In genomic region chr2:226174390-226174789, GRCh38 we compare ENCODE assay signal across 3 cellular contexts.
TF ChIP-seq lines count a peak whose summit lies in the region.

No MANE protein-coding gene starts in this region.

TF ChIP-seq in A549, 52 proteins besides CTCF, POLR2A, EP300 and RAD21:
- TF ChIP-seq HOXB13 (CRISPR knock-in tag; IDR thresholded peaks at IDR 0.05; ENCODE audit: low read depth) (no peak), NFE2L2 (conservative IDR thresholded peaks at IDR 0.05; ENCODE audit: low read length) (peak; percentile 81), BHLHE40 (IDR thresholded peaks at IDR 0.05; ENCODE audit: low read depth, low read length) (no peak), JUN (IDR thresholded peaks at IDR 0.05) (no peak), ZSCAN20 (CRISPR knock-in tag; IDR thresholded peaks at IDR 0.05) (no peak), KDM1A (IDR thresholded peaks at IDR 0.05; ENCODE audit: low read depth) (no peak), CBX2 (IDR thresholded peaks at IDR 0.05; ENCODE audit: borderline replicate concordance, low read depth) (no peak), FOSL2 (IDR thresholded peaks at IDR 0.05) (no peak), FOSL2 (CRISPR knock-in tag; IDR thresholded peaks at IDR 0.05) (no peak), NR3C1 (IDR thresholded peaks at IDR 0.05) (no peak), CHD2 (IDR thresholded peaks at IDR 0.05; ENCODE audit: low read length, partially characterized antibody) (no peak), MAX (IDR thresholded peaks at IDR 0.05) (no peak), MAFK (IDR thresholded peaks at IDR 0.05; ENCODE audit: partially characterized antibody) (peak; percentile 93), RFX5 (IDR thresholded peaks at IDR 0.05) (no peak)

TF ChIP-seq in HCT116, 20 proteins besides CTCF, POLR2A, EP300 and RAD21:
- no peak for TF ChIP-seq REST (IDR thresholded peaks at IDR 0.05; ENCODE audit: low read depth)
- no peak for TF ChIP-seq ZFX (IDR thresholded peaks at IDR 0.05)
- no peak for TF ChIP-seq MAX (IDR thresholded peaks at IDR 0.05)
- no peak for TF ChIP-seq ATF3 (IDR thresholded peaks at IDR 0.05)
- TF ChIP-seq POLR2AphosphoS5 (IDR thresholded peaks at IDR 0.05; ENCODE audit: low read depth, low read length) = no peak
- no peak for TF ChIP-seq ZBTB33 (IDR thresholded peaks at IDR 0.05; ENCODE audit: extremely low read depth, insufficient replicate concordance, low read length)
- TF ChIP-seq EZH2 (IDR thresholded peaks at IDR 0.05) = no peak
- no peak for TF ChIP-seq EZH2phosphoT487 (IDR thresholded peaks at IDR 0.05; ENCODE audit: borderline replicate concordance)
- TF ChIP-seq JUND (IDR thresholded peaks at IDR 0.05) = no peak
- no peak for TF ChIP-seq CEBPB (IDR thresholded peaks at IDR 0.05; ENCODE audit: low read depth)
- TF ChIP-seq ZNF274 (IDR thresholded peaks at IDR 0.05; ENCODE audit: low read depth, low read length) = no peak
- TF ChIP-seq CBX3 (IDR thresholded peaks at IDR 0.05; ENCODE audit: low read depth) = no peak
- TF ChIP-seq SIN3A (IDR thresholded peaks at IDR 0.05; ENCODE audit: low read depth) = no peak

TF ChIP-seq in K562, 482 proteins besides CTCF, POLR2A, EP300 and RAD21:
- TF ChIP-seq ESRRA (IDR thresholded peaks at IDR 0.05; ENCODE audit: borderline replicate concordance, low read depth) (no peak), ZSCAN29 (IDR thresholded peaks at IDR 0.05) (no peak), MAFK (IDR thresholded peaks at IDR 0.05; ENCODE audit: low read length) (peak; percentile 59), U2AF2 (optimal IDR thresholded peaks at IDR 0.05; ENCODE audit: low read depth, low read length) (no peak), MAFF (IDR thresholded peaks at IDR 0.05; ENCODE audit: low read length) (peak; percentile 71), C11orf30 (IDR thresholded peaks at IDR 0.05; ENCODE audit: low read depth) (peak; percentile 16; the same call in 1 of the 2 replicates), BDP1 (IDR thresholded peaks at IDR 0.05; ENCODE audit: insufficient read depth, insufficient read length) (no peak), MAFG (tag; conservative IDR thresholded peaks at IDR 0.05) (peak; percentile 55), ZNF316 (IDR thresholded peaks at IDR 0.05) (peak; percentile 51), SAFB2 (IDR thresholded peaks at IDR 0.05; ENCODE audit: borderline replicate concordance, low read depth, low read length, severe bottlenecking) (no peak)
